ENCODE assay signal across 8 cellular contexts in genomic region chr1:156213644-156213966, GRCh38. TPM values are rescaled to one million over a fixed set of nuclear protein-coding genes. Genes with fewer than 3 reads are reported as not detected.
DNase-seq lines count a peak whose midpoint lies in the region; TF ChIP-seq lines count a peak whose summit lies in the region.

No MANE protein-coding gene starts in this region.

- H3K9ac ChIP-seq in HUES64 (ENCODE audit: low read depth, low read length), result peak overlapping the region; percentile 98
- peak overlapping the region; percentile 96 for H3K9ac ChIP-seq in muscle layer of colon (ENCODE audit: low read length)

- H3K4me1 ChIP-seq in A673 (ENCODE audit: insufficient read depth, low read length, poor library complexity, severe bottlenecking) (peaks cover 10% of the 10 kb centered on the region), HUES64 (ENCODE audit: insufficient read depth, low read length) (peaks cover 8% of the 10 kb centered on the region), muscle layer of colon (ENCODE audit: insufficient read depth, low read length) (peaks cover 14% of the 10 kb centered on the region)

- CTCF ChIA-PET in A673 (lab: Charles Lee), result interaction anchor here (1.0 to 1.3 kb wide), 2 partner anchors 68 to 72 kb away, joined by 5 to 6 read pairs; no protein-coding TSS in a partner anchor

- DNase-seq in A673 (ENCODE audit: low spot score), result no peak
- peak; percentile 19 for DNase-seq in cerebellum (ENCODE audit: low spot score)
- no peak for DNase-seq in NCI-H1105 treated with DMSO at 0.1 percent for 48 hours (lab: John Stamatoyannopoulos, UW)
- DNase-seq in activated CD8-positive, alpha-beta memory T cell treated with anti-CD3 and anti-CD28 coated beads, Interleukin-2, amount 50 U/mL, for 4 hours, result no peak
- DNase-seq in UCSD-AML1 (lab: John Stamatoyannopoulos, UW; ENCODE audit: unreplicated experiment), result no peak
- DNase-seq in HCEC 1CT, result no peak

- H3K27me3 ChIP-seq in A673 (replicated peaks; ENCODE audit: insufficient read depth, low read depth, low read length, poor library complexity) (no peaks in the 10 kb centered on the region), HUES64 (ENCODE audit: insufficient read depth, low read length) (no peaks in the 10 kb centered on the region), muscle layer of colon (ENCODE audit: control insufficient read depth in 1 of 2, insufficient read depth in 2 of 2, low read length in 2 of 2) (no peaks in the 10 kb centered on the region)

- intact Hi-C loops in A673 (cut with micrococcal nuclease; ENCODE audit: unreplicated experiment), result loop anchor here (5.0 kb wide), 1 partner anchor 121 kb away; no protein-coding TSS in a partner anchor

- TF ChIP-seq CTCF in A673 (conservative IDR thresholded peaks at IDR 0.05; ENCODE audit: low read depth, low read length), result no peak

- H3K27ac ChIP-seq in A673 (ENCODE audit: low read depth, low read length, poor library complexity, severe bottlenecking) (peak overlapping the region; percentile 99), HUES64 (ENCODE audit: low read depth, low read length) (peak overlapping the region; percentile 99), muscle layer of colon (ENCODE audit: low read depth, low read length) (peak overlapping the region; percentile 88)

- H3K36me3 ChIP-seq in A673 (ENCODE audit: insufficient read depth, low read length, poor library complexity, severe bottlenecking) (no peaks in the 10 kb centered on the region), HUES64 (ENCODE audit: insufficient read depth, low read length) (peaks cover 40% of the 10 kb centered on the region), muscle layer of colon (ENCODE audit: insufficient read depth, low read length) (peaks cover 23% of the 10 kb centered on the region)

- H3K9me3 ChIP-seq in A673 (ENCODE audit: low read depth, low read length, poor library complexity, severe bottlenecking) (no peaks in the 10 kb centered on the region), HUES64 (ENCODE audit: insufficient read depth, low read depth, low read length) (no peaks in the 10 kb centered on the region), muscle layer of colon (ENCODE audit: low read length) (no peaks in the 10 kb centered on the region)

- H3K4me3 ChIP-seq in A673 (ENCODE audit: low read depth, low read length, poor library complexity, severe bottlenecking), result peak overlapping the region; percentile 64
- peak overlapping the region; percentile 81 for H3K4me3 ChIP-seq in HUES64 (ENCODE audit: low read length)
- H3K4me3 ChIP-seq in muscle layer of colon (ENCODE audit: low read depth in 1 of 2, low read length in 2 of 2), result peak overlapping the region; percentile 80 to 83

- POLR2A ChIA-PET in A673 (lab: Charles Lee; ENCODE audit: low non-redundant PET), result no interaction called here

- WGBS in HUES64, result 31% methylated on average over 10 of the region's 11 CpGs

- no TSS peak for BruUV-seq in A673 (replicated peaks; lab: Mats Ljungman, UMichigan)

RNA-seq across cellular contexts. Expression of gene PMF1, which starts 0.8 kb away (rescaled TPM):
- total RNA-seq in A673 (2021), result 89.6 and 96.6 TPM in 2 replicates
- 99.5 TPM for polyA plus RNA-seq in HUES64 (2013, experiment 1 of 2)
- 96.0 TPM for polyA plus RNA-seq in HUES64 (2013, experiment 2 of 2)
- total RNA-seq in cerebellum, result 24.7 TPM

RNA-seq across cellular contexts. Expression of gene SLC25A44, which starts 19.7 kb away (rescaled TPM):
- total RNA-seq in A673 (2021) (28.9 and 30.9 TPM in 2 replicates), cerebellum (12.1 TPM)
- polyA plus RNA-seq in HUES64 (2013, experiment 1 of 2), result 19.3 TPM
- polyA plus RNA-seq in HUES64 (2013, experiment 2 of 2), result 20.0 TPM

RNA-seq across cellular contexts. Expression of gene BGLAP, which starts 28.4 kb away (rescaled TPM):
- total RNA-seq in A673 (2021), result 2.4 and 2.8 TPM in 2 replicates
- polyA plus RNA-seq in HUES64 (2013, experiment 1 of 2), result not detected
- 1.3 TPM for polyA plus RNA-seq in HUES64 (2013, experiment 2 of 2)
- total RNA-seq in cerebellum, result 0.73 TPM

RNA-seq across cellular contexts. Expression of gene PAQR6, which starts 34.3 kb away (rescaled TPM):
- total RNA-seq in A673 (2021), result 4.1 and 5.4 TPM in 2 replicates
- 1.9 TPM for polyA plus RNA-seq in HUES64 (2013, experiment 1 of 2)
- polyA plus RNA-seq in HUES64 (2013, experiment 2 of 2), result 2.4 TPM
- 7.7 TPM for total RNA-seq in cerebellum
